Comparison of ENCODE assay signal across 32 cellular contexts in genomic region chr2:227595797-227596196, GRCh38. TPM values are rescaled to one million over a fixed set of nuclear protein-coding genes. Genes with fewer than 3 reads are reported as not detected.
"Had no signal": no experiment of that assay in that cellular context is flagged by ENCODE, and none has a peak within 500 bp of the region (broad histone marks: within the 10 kb centered on the region; RNA-seq: fewer than 3 reads in every experiment).

No MANE protein-coding gene starts in this region.

- H3K27me3 ChIP-seq: ascending aorta, cardiac muscle cell, Peyer's patch had no signal

- H3K27ac ChIP-seq: ascending aorta, cardiac muscle cell, Peyer's patch, WERI-Rb-1 had no signal

- ATAC-seq: activated CD8-positive, alpha-beta T cell treated with anti-CD3 and anti-CD28 coated beads for 36 hours; PC-3 had no signal

- H3K4me3 ChIP-seq: ascending aorta, cardiac muscle cell, Peyer's patch had no signal

- H3K4me1 ChIP-seq: ascending aorta, Peyer's patch had no signal

- DNase-seq: activated CD4-positive, alpha-beta T cell treated with anti-CD3 and anti-CD28 coated beads, Interleukin-2, amount 10 ng/mL, durations not matched to agents 24 days and 14 days; activated CD4-positive, alpha-beta T cell treated with anti-CD3 and anti-CD28 coated beads, Interleukin-2, amount 50 U/mL, for 4 hours; activated CD8-positive, alpha-beta T cell treated with anti-CD3 and anti-CD28 coated beads for 36 hours; activated gamma-delta T cell; activated naive CD4-positive, alpha-beta T cell treated with Interleukin-2 at 50 U/mL for 16 hours; activated naive CD8-positive, alpha-beta T cell treated with anti-CD3 and anti-CD28 coated beads, Interleukin-2, amount 10 ng/mL, durations not matched to agents 7 days and 5 days; activated T-cell treated with anti-CD3 and anti-CD28 coated beads, Interleukin-2, amount 50 U/mL, for 24 hours; amygdala; NCI-H1092 treated with DMSO at 0.1 percent for 48 hours; NCI-H1417; NCI-H146; NCI-H187; NCI-H2029 treated with DMSO at 0.1 percent for 48 hours; NCI-H2107; NCI-H2171 treated with DMSO at 0.1 percent for 48 hours; NCI-H2227 treated with DMSO at 0.1 percent for 48 hours; NCI-H524 treated with DMSO at 0.1 percent for 48 hours; PC-3; Peyer's patch; RPMI8226; SW 1271; T-helper 1 cell; T-helper 2 cell; T-helper 9 cell; WERI-Rb-1 had no signal

- H3K9me3 ChIP-seq: ascending aorta, Peyer's patch had no signal

- H3K36me3 ChIP-seq: ascending aorta, cardiac muscle cell, Peyer's patch, WERI-Rb-1 had no signal

RNA-seq across cellular contexts. Expression of gene SCYGR2, which starts 2.9 kb away (rescaled TPM):
- total RNA-seq: activated CD4-positive, alpha-beta T cell treated with anti-CD3 and anti-CD28 coated beads, Interleukin-2, amount 10 ng/mL, durations not matched to agents 24 days and 14 days; activated CD8-positive, alpha-beta memory T cell treated with anti-CD3 and anti-CD28 coated beads for 36 hours; activated CD8-positive, alpha-beta T cell treated with anti-CD3 and anti-CD28 coated beads for 36 hours; activated naive CD8-positive, alpha-beta T cell treated with anti-CD3 and anti-CD28 coated beads, Interleukin-2, amount 10 ng/mL, durations not matched to agents 7 days and 5 days; activated T-helper 2 cell treated with anti-CD3 and anti-CD28 coated beads, Interferon-gamma antibody, Interleukin-2, Interleukin-4, amounts not matched to agents 10 μg/mL and 5 μg/mL and 100 μg/mL, durations not matched to agents 14 hours and 24 hours and 36 hours; ascending aorta; cardiac muscle cell; M059J; NCI-H460; PC-3; Peyer's patch had no signal
- polyA plus RNA-seq: adipose tissue, cardiac muscle cell had no signal

RNA-seq across cellular contexts. Expression of gene SCYGR3, which starts 18.8 kb away (rescaled TPM):
- total RNA-seq: activated CD4-positive, alpha-beta T cell treated with anti-CD3 and anti-CD28 coated beads, Interleukin-2, amount 10 ng/mL, durations not matched to agents 24 days and 14 days; activated CD8-positive, alpha-beta memory T cell treated with anti-CD3 and anti-CD28 coated beads for 36 hours; activated CD8-positive, alpha-beta T cell treated with anti-CD3 and anti-CD28 coated beads for 36 hours; activated naive CD8-positive, alpha-beta T cell treated with anti-CD3 and anti-CD28 coated beads, Interleukin-2, amount 10 ng/mL, durations not matched to agents 7 days and 5 days; activated T-helper 2 cell treated with anti-CD3 and anti-CD28 coated beads, Interferon-gamma antibody, Interleukin-2, Interleukin-4, amounts not matched to agents 10 μg/mL and 5 μg/mL and 100 μg/mL, durations not matched to agents 14 hours and 24 hours and 36 hours; ascending aorta; cardiac muscle cell; M059J; NCI-H460; PC-3; Peyer's patch had no signal
- polyA plus RNA-seq: adipose tissue, cardiac muscle cell had no signal

RNA-seq across cellular contexts. Expression of gene SCYGR4, which starts 21.5 kb away (rescaled TPM):
- total RNA-seq: activated CD4-positive, alpha-beta T cell treated with anti-CD3 and anti-CD28 coated beads, Interleukin-2, amount 10 ng/mL, durations not matched to agents 24 days and 14 days; activated CD8-positive, alpha-beta memory T cell treated with anti-CD3 and anti-CD28 coated beads for 36 hours; activated CD8-positive, alpha-beta T cell treated with anti-CD3 and anti-CD28 coated beads for 36 hours; activated naive CD8-positive, alpha-beta T cell treated with anti-CD3 and anti-CD28 coated beads, Interleukin-2, amount 10 ng/mL, durations not matched to agents 7 days and 5 days; activated T-helper 2 cell treated with anti-CD3 and anti-CD28 coated beads, Interferon-gamma antibody, Interleukin-2, Interleukin-4, amounts not matched to agents 10 μg/mL and 5 μg/mL and 100 μg/mL, durations not matched to agents 14 hours and 24 hours and 36 hours; ascending aorta; cardiac muscle cell; M059J; PC-3; Peyer's patch had no signal
- polyA plus RNA-seq: cardiac muscle cell had no signal
